Comparison of ENCODE assay signal across 14 cellular contexts in the genomic region with DNA sequence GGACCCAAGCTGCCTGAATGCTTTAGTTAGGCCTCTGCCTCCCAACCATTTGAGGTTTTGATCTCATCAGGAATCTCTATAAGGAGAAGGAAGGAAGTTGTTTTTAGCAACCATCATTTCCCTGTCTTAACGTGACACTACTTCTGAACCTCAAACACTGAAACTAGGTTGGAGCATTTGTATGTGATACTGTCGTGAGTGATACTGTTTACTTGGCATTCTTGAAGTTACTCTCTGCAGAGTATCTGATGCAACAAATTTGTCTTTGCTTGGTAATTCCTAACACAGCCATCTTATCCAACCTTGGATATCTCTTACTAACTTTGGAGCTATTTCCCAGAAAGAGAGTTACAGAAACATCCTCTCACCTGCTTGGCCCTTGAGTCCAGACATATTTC. TPM values are rescaled to one million over a fixed set of nuclear protein-coding genes. Genes with fewer than 3 reads are reported as not detected.
A peak's percentile ranks its signal among the peaks of the same experiment; 100 is the strongest.
DNase-seq lines count a peak whose midpoint lies in the region; TF ChIP-seq lines count a peak whose summit lies in the region.
"Had no signal": no experiment of that assay in that cellular context is flagged by ENCODE, and none has a peak within 500 bp of the region (broad histone marks: within the 10 kb centered on the region; RNA-seq: fewer than 3 reads in every experiment).

No MANE protein-coding gene starts in this region.

- H2BK120ac ChIP-seq in mesendoderm (ENCODE audit: low read depth, low read length), result no peak overlapping the region

- peak overlapping the region; percentile 66 for H3K27ac ChIP-seq in PC-9
- H3K27ac ChIP-seq in mesendoderm (ENCODE audit: low read depth, low read length), result no peak overlapping the region

- no peak overlapping the region for H3K4me2 ChIP-seq in PC-9
- H3K4me2 ChIP-seq in mesendoderm (ENCODE audit: low read length), result no peak overlapping the region

- H4K5ac ChIP-seq in mesendoderm (ENCODE audit: low read length), result no peak overlapping the region

- peaks cover 31% of the 10 kb centered on the region for H3F3A ChIP-seq in PC-9 (ENCODE audit: insufficient read depth, low read depth)

- no peak overlapping the region for H3K23ac ChIP-seq in mesendoderm (ENCODE audit: low read length)

- H3K36me3 ChIP-seq in PC-9 (ENCODE audit: low read depth), result peaks cover under 1% of the 10 kb centered on the region; the same call in 1 of the 2 replicates
- H3K36me3 ChIP-seq in mesendoderm (ENCODE audit: control insufficient read depth, insufficient read depth, low read length), result peaks cover 6% of the 10 kb centered on the region

- H3K4me3 ChIP-seq in AG10803 (ENCODE audit: low read length) (no peak overlapping the region), PC-9 (no peak overlapping the region), mesendoderm (ENCODE audit: low read length) (no peak overlapping the region)
- H3K4me3 ChIP-seq: ascending aorta, gastrocnemius medialis had no signal

- H2BK5ac ChIP-seq in mesendoderm (ENCODE audit: low read length), result no peak overlapping the region

- H3K4me3 Mint-ChIP-seq in dendritic cell treated with granulocyte-macrophage colony-stimulating factor and Interleukin-4, amounts not matched to agents 40 ng/mL and 50 ng/mL, for 4 days, result no peak overlapping the region
- H3K4me3 Mint-ChIP-seq: memory B cell had no signal

- no peak overlapping the region for H3K18ac ChIP-seq in mesendoderm (ENCODE audit: low read length)

- H3K27me3 ChIP-seq in PC-9 (ENCODE audit: insufficient read depth, low read depth) (no peaks in the 10 kb centered on the region), mesendoderm (ENCODE audit: insufficient read depth, low read length, poor library complexity) (no peaks in the 10 kb centered on the region)
- H3K27me3 ChIP-seq: ascending aorta, gastrocnemius medialis had no signal

- peak overlapping the region; percentile 78 for H3K27ac Mint-ChIP-seq in dendritic cell treated with granulocyte-macrophage colony-stimulating factor and Interleukin-4, amounts not matched to agents 40 ng/mL and 50 ng/mL, for 4 days
- H3K27ac Mint-ChIP-seq: memory B cell had no signal

- H3K36me3 Mint-ChIP-seq in dendritic cell treated with granulocyte-macrophage colony-stimulating factor and Interleukin-4, amounts not matched to agents 40 ng/mL and 50 ng/mL, for 4 days (ENCODE audit: low read depth), result peaks cover 47% of the 10 kb centered on the region

- H3K4ac ChIP-seq in mesendoderm (ENCODE audit: low read depth, low read length), result no peak overlapping the region

- no peak overlapping the region for H2AK5ac ChIP-seq in mesendoderm (ENCODE audit: low read length)

- BruUV-seq in PC-9 (replicated peaks; lab: Mats Ljungman, UMichigan), result no TSS peak

- H2BK15ac ChIP-seq in mesendoderm (replicated peaks; ENCODE audit: low read depth), result no peak overlapping the region

- intact Hi-C loops in PC-9 (cut with micrococcal nuclease; ENCODE audit: unreplicated experiment), result loop anchor here (5.0 kb wide), 1 partner anchor 165 kb away; no protein-coding TSS in a partner anchor
- intact Hi-C loops in dendritic cell treated with granulocyte-macrophage colony-stimulating factor and Interleukin-4, amounts not matched to agents 40 ng/mL and 50 ng/mL, for 4 days (cut with micrococcal nuclease), result loop anchor here (10.0 kb wide), 1 partner anchor 52 kb away; the partner anchor contains the start of gene CYP27A1

- no peaks in the 10 kb centered on the region for H3K9me3 ChIP-seq in PC-9 (ENCODE audit: insufficient read depth, low read depth)
- H3K9me3 ChIP-seq: gastrocnemius medialis had no signal

- peak overlapping the region; percentile 7 for H3K56ac ChIP-seq in mesendoderm (ENCODE audit: low read length)

- H3K79me1 ChIP-seq in mesendoderm (ENCODE audit: low read length), result peaks cover 30% of the 10 kb centered on the region

- CTCF ChIA-PET in PC-9 (lab: Charles Lee), result no interaction called here

- H2AFZ ChIP-seq in PC-9, result no peak overlapping the region

- H3K9me2 ChIP-seq in PC-9 (ENCODE audit: insufficient read depth), result no peaks in the 10 kb centered on the region

- H3K4me1 ChIP-seq in PC-9 (replicated peaks; ENCODE audit: insufficient read depth), result peaks cover 43% of the 10 kb centered on the region
- H3K4me1 ChIP-seq in mesendoderm (ENCODE audit: control insufficient read depth, low read depth, low read length), result peaks cover 13% of the 10 kb centered on the region

- no peak overlapping the region for H3K9ac ChIP-seq in mesendoderm (ENCODE audit: low read length)

- H3K79me2 ChIP-seq in PC-9 (ENCODE audit: low read depth) (peaks cover 58% of the 10 kb centered on the region), mesendoderm (ENCODE audit: control insufficient read depth, insufficient read depth, low read length) (peaks cover 37% of the 10 kb centered on the region)

- no peak overlapping the region for H4K8ac ChIP-seq in mesendoderm (ENCODE audit: low read depth, low read length)

- H3K4me1 Mint-ChIP-seq in dendritic cell treated with granulocyte-macrophage colony-stimulating factor and Interleukin-4, amounts not matched to agents 40 ng/mL and 50 ng/mL, for 4 days (ENCODE audit: low read depth), result peaks cover 62% of the 10 kb centered on the region

- H4K20me1 ChIP-seq in PC-9 (ENCODE audit: insufficient read depth), result 0 out of 2 replicates have a peak, but pooled peaks cover 3% of the 10 kb centered on the region

- DNase-seq in AG10803 (ENCODE audit: low read depth), result peak; percentile 40
- no peak for DNase-seq in PC-9
- no peak for DNase-seq in mesendoderm
- no peak for DNase-seq in medulla oblongata (ENCODE audit: extremely low spot score)
- DNase-seq in RPMI8226, result no peak
- DNase-seq in germinal center (ENCODE audit: low spot score), result no peak
- no peak for DNase-seq in NCI-H1436 treated with DMSO at 0.1 percent for 48 hours (lab: John Stamatoyannopoulos, UW)
- DNase-seq: gastrocnemius medialis, NCI-H1417 treated with DMSO at 0.1 percent for 48 hours, retina had no signal

- H3K27me3 Mint-ChIP-seq in dendritic cell treated with granulocyte-macrophage colony-stimulating factor and Interleukin-4, amounts not matched to agents 40 ng/mL and 50 ng/mL, for 4 days, result no peaks in the 10 kb centered on the region
- H3K27me3 Mint-ChIP-seq: memory B cell had no signal

- no CpG with 5 or more reads among the region's 2 CpGs for WGBS in mesendoderm (ENCODE audit: extremely low coverage, insufficient coverage, low lambda C conversion rate)

- peaks cover 4% of the 10 kb centered on the region for H3K9me3 Mint-ChIP-seq in dendritic cell treated with granulocyte-macrophage colony-stimulating factor and Interleukin-4, amounts not matched to agents 40 ng/mL and 50 ng/mL, for 4 days

- POLR2A ChIA-PET in PC-9 (lab: Charles Lee; ENCODE audit: unreplicated experiment), result no interaction called here

- TF ChIP-seq CTCF in AG10803 (conservative IDR thresholded peaks at IDR 0.05; ENCODE audit: low read length) (no peak), PC-9 (conservative IDR thresholded peaks at IDR 0.05) (no peak)

RNA-seq across cellular contexts. Expression of gene TTLL4, which starts 22.1 kb away (rescaled TPM):
- total RNA-seq in PC-9 (2021), result 43.9 and 57.1 TPM in 2 replicates
- polyA plus RNA-seq in mesendoderm (2013, experiment 1 of 2), result 71.1 TPM
- 71.0 TPM for polyA plus RNA-seq in mesendoderm (2013, experiment 2 of 2)

RNA-seq across cellular contexts. Expression of gene CYP27A1, which starts 49.2 kb away (rescaled TPM):
- total RNA-seq in PC-9 (2021), result 0.94 and 2.0 TPM in 2 replicates
- 1.2 TPM for polyA plus RNA-seq in mesendoderm (2013, experiment 1 of 2)
- polyA plus RNA-seq in mesendoderm (2013, experiment 2 of 2), result 1.1 TPM
- total RNA-seq: HT1080 had no signal
